16 cellular contexts compared by ENCODE assay signal in genomic region chr3:108329508-108329907, GRCh38. TPM values are rescaled to one million over a fixed set of nuclear protein-coding genes. Genes with fewer than 3 reads are reported as not detected.
DNase-seq lines count a peak whose midpoint lies in the region; ATAC-seq and TF ChIP-seq lines count a peak whose summit lies in the region.
"Had no signal": no experiment of that assay in that cellular context is flagged by ENCODE, and none has a peak within 500 bp of the region (broad histone marks: within the 10 kb centered on the region; RNA-seq: fewer than 3 reads in every experiment).

No MANE protein-coding gene starts in this region.

- H3K27ac Mint-ChIP-seq in T-helper 2 cell treated with Interferon-gamma antibody and Interleukin-4, amounts not matched to agents 5 μg/mL and 100 μg/mL, for 36 hours = peak overlapping the region; percentile 37
- no peak overlapping the region for H3K27ac Mint-ChIP-seq in natural killer cell treated with Interleukin-12 subunit alpha and Interleukin-12 subunit beta and Interleukin-15 and Interleukin-18, amount 100 ng/mL, for 72 hours
- no peak overlapping the region for H3K27ac Mint-ChIP-seq in natural killer cell
- H3K27ac Mint-ChIP-seq in dendritic cell treated with granulocyte-macrophage colony-stimulating factor and Interleukin-4, amounts not matched to agents 40 ng/mL and 50 ng/mL, for 4 days = peak overlapping the region; percentile 43
- H3K27ac Mint-ChIP-seq in WTC11 = no peak overlapping the region
- H3K27ac Mint-ChIP-seq: H9 had no signal

- ATAC-seq in natural killer cell treated with Interleukin-12 subunit alpha and Interleukin-12 subunit beta and Interleukin-15 and Interleukin-18, amount 100 ng/mL, for 72 hours = peak in 1 of 2 donors; percentile 26
- ATAC-seq in natural killer cell (no peak), WTC11 (no peak)

- peaks cover 20% of the 10 kb centered on the region for H3K9me3 Mint-ChIP-seq in T-helper 2 cell treated with Interferon-gamma antibody and Interleukin-4, amounts not matched to agents 5 μg/mL and 100 μg/mL, for 36 hours
- peaks cover 7% of the 10 kb centered on the region for H3K9me3 Mint-ChIP-seq in natural killer cell treated with Interleukin-12 subunit alpha and Interleukin-12 subunit beta and Interleukin-15 and Interleukin-18, amount 100 ng/mL, for 72 hours
- H3K9me3 Mint-ChIP-seq in natural killer cell = no peaks in the 10 kb centered on the region
- peaks cover 24% of the 10 kb centered on the region for H3K9me3 Mint-ChIP-seq in dendritic cell treated with granulocyte-macrophage colony-stimulating factor and Interleukin-4, amounts not matched to agents 40 ng/mL and 50 ng/mL, for 4 days
- H3K9me3 Mint-ChIP-seq in WTC11 = peaks cover 4% of the 10 kb centered on the region
- H3K9me3 Mint-ChIP-seq: H9 had no signal

- CTCF ChIA-PET in WTC11 (lab: Charles Lee) = no interaction called here

- H3K4me1 Mint-ChIP-seq in T-helper 2 cell treated with Interferon-gamma antibody and Interleukin-4, amounts not matched to agents 5 μg/mL and 100 μg/mL, for 36 hours (ENCODE audit: low read depth) = peaks cover 40% of the 10 kb centered on the region
- peaks cover 4 to 13% of the 10 kb centered on the region in 2 donors for H3K4me1 Mint-ChIP-seq in natural killer cell treated with Interleukin-12 subunit alpha and Interleukin-12 subunit beta and Interleukin-15 and Interleukin-18, amount 100 ng/mL, for 72 hours (ENCODE audit: low read depth in 2 of 2)
- no peaks in the 10 kb centered on the region for H3K4me1 Mint-ChIP-seq in natural killer cell
- peaks cover 18% of the 10 kb centered on the region for H3K4me1 Mint-ChIP-seq in dendritic cell treated with granulocyte-macrophage colony-stimulating factor and Interleukin-4, amounts not matched to agents 40 ng/mL and 50 ng/mL, for 4 days (ENCODE audit: low read depth)
- H3K4me1 Mint-ChIP-seq in WTC11 = no peaks in the 10 kb centered on the region; the same call in 1 of the 2 replicates
- H3K4me1 Mint-ChIP-seq: H9 had no signal

- H3K36me3 Mint-ChIP-seq in T-helper 2 cell treated with Interferon-gamma antibody and Interleukin-4, amounts not matched to agents 5 μg/mL and 100 μg/mL, for 36 hours (ENCODE audit: low read depth) = peaks cover 19% of the 10 kb centered on the region
- peaks cover 17% of the 10 kb centered on the region for H3K36me3 Mint-ChIP-seq in natural killer cell treated with Interleukin-12 subunit alpha and Interleukin-12 subunit beta and Interleukin-15 and Interleukin-18, amount 100 ng/mL, for 72 hours
- H3K36me3 Mint-ChIP-seq in natural killer cell (peaks cover 10% of the 10 kb centered on the region), WTC11 (no peaks in the 10 kb centered on the region)
- H3K36me3 Mint-ChIP-seq in dendritic cell treated with granulocyte-macrophage colony-stimulating factor and Interleukin-4, amounts not matched to agents 40 ng/mL and 50 ng/mL, for 4 days (ENCODE audit: low read depth) = peaks cover 6% of the 10 kb centered on the region

- H3K27me3 Mint-ChIP-seq in T-helper 2 cell treated with Interferon-gamma antibody and Interleukin-4, amounts not matched to agents 5 μg/mL and 100 μg/mL, for 36 hours (ENCODE audit: low read depth) = no peaks in the 10 kb centered on the region
- peaks cover 0 to 12% of the 10 kb centered on the region in 2 donors for H3K27me3 Mint-ChIP-seq in natural killer cell treated with Interleukin-12 subunit alpha and Interleukin-12 subunit beta and Interleukin-15 and Interleukin-18, amount 100 ng/mL, for 72 hours
- H3K27me3 Mint-ChIP-seq in natural killer cell (ENCODE audit: low read depth in 2 of 2) (peaks cover 0 to 5% of the 10 kb centered on the region in 2 donors), WTC11 (ENCODE audit: low read depth) (no peaks in the 10 kb centered on the region)
- H3K27me3 Mint-ChIP-seq in dendritic cell treated with granulocyte-macrophage colony-stimulating factor and Interleukin-4, amounts not matched to agents 40 ng/mL and 50 ng/mL, for 4 days = no peaks in the 10 kb centered on the region

- intact Hi-C loops in natural killer cell (cut with micrococcal nuclease) = no loop called here
- intact Hi-C loops in dendritic cell treated with granulocyte-macrophage colony-stimulating factor and Interleukin-4, amounts not matched to agents 40 ng/mL and 50 ng/mL, for 4 days (cut with micrococcal nuclease) = no loop called here

- H3K4me3 Mint-ChIP-seq in T-helper 2 cell treated with Interferon-gamma antibody and Interleukin-4, amounts not matched to agents 5 μg/mL and 100 μg/mL, for 36 hours = peak overlapping the region; percentile 32
- peak overlapping the region; percentile 5 for H3K4me3 Mint-ChIP-seq in natural killer cell treated with Interleukin-12 subunit alpha and Interleukin-12 subunit beta and Interleukin-15 and Interleukin-18, amount 100 ng/mL, for 72 hours
- H3K4me3 Mint-ChIP-seq in natural killer cell (no peak overlapping the region), WTC11 (no peak overlapping the region)
- H3K4me3 Mint-ChIP-seq in dendritic cell treated with granulocyte-macrophage colony-stimulating factor and Interleukin-4, amounts not matched to agents 40 ng/mL and 50 ng/mL, for 4 days = no peak overlapping the region
- H3K4me3 Mint-ChIP-seq: CD8-positive, alpha-beta memory T cell; H9 had no signal

- TF ChIP-seq CTCF in natural killer cell (IDR thresholded peaks at IDR 0.05) (no peak), WTC11 (IDR thresholded peaks at IDR 0.05) (no peak)

- POLR2A ChIA-PET in WTC11 (lab: Charles Lee) = no interaction called here

- no peak for DNase-seq in T-helper 2 cell treated with Interferon-gamma antibody and Interleukin-4, amounts not matched to agents 5 μg/mL and 100 μg/mL, for 36 hours (ENCODE audit: low spot score)
- DNase-seq in T-helper 2 cell = no peak
- DNase-seq in natural killer cell treated with Interleukin-12 subunit alpha and Interleukin-12 subunit beta and Interleukin-15 and Interleukin-18, amount 100 ng/mL, for 72 hours (ENCODE audit: low spot score) = no peak
- DNase-seq in natural killer cell = no peak
- DNase-seq in DMS153 treated with DMSO at 0.1 percent for 48 hours (lab: John Stamatoyannopoulos, UW; ENCODE audit: unreplicated experiment) = no peak
- DNase-seq in WTC11 (ENCODE audit: low spot score) = no peak
- no peak for DNase-seq in OCI-M2 (lab: John Stamatoyannopoulos, UW; ENCODE audit: unreplicated experiment)
- DNase-seq: 8988T; CD8-positive, alpha-beta memory T cell; H9; NCI-H1105; NCI-H1694 treated with DMSO at 0.1 percent for 48 hours; NCI-H446; Peyer's patch had no signal

TF ChIP-seq in WTC11, 78 proteins besides CTCF, POLR2A, EP300 and RAD21 (continues in another document):
- TF ChIP-seq ATF2 (CRISPR knock-in tag; IDR thresholded peaks at IDR 0.05; ENCODE audit: borderline replicate concordance, low read depth) (no peak), ZMAT4 (CRISPR knock-in tag; IDR thresholded peaks at IDR 0.05) (no peak), ZNF396 (CRISPR knock-in tag; IDR thresholded peaks at IDR 0.05; ENCODE audit: borderline replicate concordance) (no peak), NFYB (CRISPR knock-in tag; conservative IDR thresholded peaks at IDR 0.05; ENCODE audit: low read depth) (no peak), ATF6 (CRISPR knock-in tag; IDR thresholded peaks at IDR 0.05) (no peak), NR3C1 (CRISPR knock-in tag; conservative IDR thresholded peaks at IDR 0.05; ENCODE audit: low read depth) (no peak), RELA (CRISPR knock-in tag; IDR thresholded peaks at IDR 0.05; ENCODE audit: borderline replicate concordance) (no peak), FOXK1 (CRISPR knock-in tag; IDR thresholded peaks at IDR 0.05) (no peak), ZBTB21 (CRISPR knock-in tag; IDR thresholded peaks at IDR 0.05; ENCODE audit: borderline replicate concordance) (no peak), ESRRA (CRISPR knock-in tag; IDR thresholded peaks at IDR 0.05; ENCODE audit: borderline replicate concordance) (no peak), ZNF121 (CRISPR knock-in tag; IDR thresholded peaks at IDR 0.05) (no peak), GABPB1 (CRISPR knock-in tag; IDR thresholded peaks at IDR 0.05) (no peak)

RNA-seq across cellular contexts. Expression of gene HHLA2, which starts 33.2 kb away (rescaled TPM):
- total RNA-seq in natural killer cell treated with Interleukin-12 subunit alpha and Interleukin-12 subunit beta and Interleukin-15 and Interleukin-18, amount 100 ng/mL, for 72 hours = under 1 TPM in 1 of 2 donors, not detected in 1; 0.81 TPM
- under 1 TPM in 1 of 3 donors, not detected in 2; 0.09 TPM for total RNA-seq in natural killer cell
- 0.07 to 0.14 TPM (median 0.09 TPM) in 3 replicates for total RNA-seq in WTC11 (2021)
- total RNA-seq: H9, MCF 10A had no signal

Comparison
In these comparisons a context has a peak if more than half of its experiments do, and no peak if none do; other contexts are left out.
1. H3K4me3 Mint-ChIP-seq: peak in T-helper 2 cell treated with Interferon-gamma antibody and Interleukin-4, amounts not matched to agents 5 μg/mL and 100 μg/mL, for 36 hours (single experiment) and natural killer cell treated with Interleukin-12 subunit alpha and Interleukin-12 subunit beta and Interleukin-15 and Interleukin-18, amount 100 ng/mL, for 72 hours (single experiment); none in natural killer cell (single experiment), dendritic cell treated with granulocyte-macrophage colony-stimulating factor and Interleukin-4, amounts not matched to agents 40 ng/mL and 50 ng/mL, for 4 days (single experiment) and WTC11 (single experiment).
2. H3K27ac Mint-ChIP-seq: peak in T-helper 2 cell treated with Interferon-gamma antibody and Interleukin-4, amounts not matched to agents 5 μg/mL and 100 μg/mL, for 36 hours (single experiment) and dendritic cell treated with granulocyte-macrophage colony-stimulating factor and Interleukin-4, amounts not matched to agents 40 ng/mL and 50 ng/mL, for 4 days (single experiment); none in natural killer cell treated with Interleukin-12 subunit alpha and Interleukin-12 subunit beta and Interleukin-15 and Interleukin-18, amount 100 ng/mL, for 72 hours (0 of 2), natural killer cell (0 of 2) and WTC11 (single experiment).